ENCODE assay signal across 8 cellular contexts in the genomic region with DNA sequence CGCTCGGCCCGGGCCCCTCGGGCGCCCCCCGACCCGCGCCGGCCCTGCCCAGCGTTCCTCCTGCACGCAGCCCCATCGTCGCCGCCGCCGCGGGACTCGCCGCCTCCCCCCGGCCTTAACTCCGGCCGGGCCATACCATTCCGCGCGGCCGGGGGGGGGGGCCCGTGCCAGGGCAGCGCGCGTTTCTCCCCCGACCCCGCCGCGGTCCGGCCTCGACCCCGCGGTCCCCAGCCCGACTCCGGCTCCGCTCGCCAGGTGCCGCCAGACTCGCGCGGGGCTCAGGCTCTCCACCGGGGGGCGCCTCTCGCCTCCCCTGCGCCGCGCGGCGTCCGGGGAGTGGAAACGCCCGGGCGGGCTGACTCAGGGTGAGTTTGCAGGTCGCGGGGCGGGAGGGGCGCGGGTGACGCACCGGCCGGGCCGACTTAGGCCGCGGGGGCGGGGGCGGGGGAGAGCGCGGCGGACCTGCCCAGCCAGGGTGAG. TPM values are rescaled to one million over a fixed set of nuclear protein-coding genes. Genes with fewer than 3 reads are reported as not detected.
DNase-seq lines count a peak whose midpoint lies in the region; ATAC-seq and TF ChIP-seq lines count a peak whose summit lies in the region.

SRXN1 (minus strand) TSS at position 91 of the 480 bp plus-strand sequence; CDS start at position 76, 15 bp downstream.

- peak within 1 kb of the TSS; percentile 74 for H3K4me2 ChIP-seq in mammary epithelial cell (ENCODE audit: insufficient read depth, low read depth, low read length)

- no TSS peak for BruUV-seq in mammary epithelial cell (replicated peaks; lab: Mats Ljungman, UMichigan)

- CTCF ChIA-PET in mammary epithelial cell (lab: Charles Lee; ENCODE audit: low non-redundant PET), result no interaction called here

- H2AFZ ChIP-seq in mammary epithelial cell (ENCODE audit: low read depth, low read length), result peak within 1 kb of the TSS; percentile 95

- no peaks in the 10 kb centered on the region for H4K20me1 ChIP-seq in mammary epithelial cell (ENCODE audit: insufficient read depth, low read length)

- peak within 1 kb of the TSS; percentile 85 to 92 (median 86) for H3K4me3 Mint-ChIP-seq in immature natural killer cell

- in situ Hi-C loops in mammary epithelial cell (cut with MboI; ENCODE audit: low sequenced_read_pairs in 2 of 2), result loop anchor here in 1 of 2 donors (5.0 kb wide), 1 partner anchor 84 kb away; no protein-coding TSS in a partner anchor

- H3K27me3 Mint-ChIP-seq in immature natural killer cell (ENCODE audit: low read depth in 3 of 3), result peaks cover 3 to 9% (median 4%) of the 10 kb centered on the region in 3 donors

- H3K4me1 ChIP-seq in mammary epithelial cell (ENCODE audit: insufficient read depth, low read length), result peaks cover 12% of the 10 kb centered on the region

- peak within 1 kb of the TSS; percentile 59 for H3K27ac ChIP-seq in WERI-Rb-1
- H3K27ac ChIP-seq in mammary epithelial cell (ENCODE audit: insufficient read depth, low read depth, low read length), result peak within 1 kb of the TSS; percentile 64

- peaks cover 5 to 9% (median 8%) of the 10 kb centered on the region in 3 donors for H3K36me3 Mint-ChIP-seq in immature natural killer cell

- peak within 1 kb of the TSS; percentile 78 to 92 (median 86) for H3K27ac Mint-ChIP-seq in immature natural killer cell

- H3K4me3 ChIP-seq in WERI-Rb-1 (ENCODE audit: low read depth, low read length) (peak within 1 kb of the TSS; percentile 51), mammary epithelial cell (replicated peaks in 1 of 3; ENCODE audit: insufficient read depth in 1 of 3, low read depth in 2 of 3, low read length in 3 of 3) (peak within 1 kb of the TSS; percentile 77 to 81 (median 78))

- no peaks in the 10 kb centered on the region for H3K9me3 Mint-ChIP-seq in immature natural killer cell

- intact Hi-C loops in mammary epithelial cell (cut with micrococcal nuclease), result loop anchor here (1.0 to 5.0 kb wide), 4 partner anchors 14 to 111 kb away; partner anchors contain the start of gene CSNK2A1

- H3K9ac ChIP-seq in mammary epithelial cell (ENCODE audit: insufficient read depth, low read length), result peak within 1 kb of the TSS; percentile 78

- H3K79me2 ChIP-seq in mammary epithelial cell (ENCODE audit: insufficient read depth, low read length), result peaks cover 38% of the 10 kb centered on the region

- H3K4me1 Mint-ChIP-seq in immature natural killer cell, result peaks cover 30 to 51% of the 10 kb centered on the region in 2 donors

- H3K9me3 ChIP-seq in WERI-Rb-1 (ENCODE audit: severe bottlenecking) (no peaks in the 10 kb centered on the region), mammary epithelial cell (replicated peaks; ENCODE audit: insufficient read depth, low read length) (no peaks in the 10 kb centered on the region)

- dilution Hi-C loops in mammary epithelial cell (cut with HindIII; ENCODE audit: low sequenced_read_pairs), result no loop called here

- H3K36me3 ChIP-seq in WERI-Rb-1, result peaks cover 21% of the 10 kb centered on the region
- peaks cover 3% of the 10 kb centered on the region for H3K36me3 ChIP-seq in mammary epithelial cell (ENCODE audit: insufficient read depth, low read length)

- DNase-seq in DMS79 treated with DMSO at 0.1 percent for 48 hours (lab: John Stamatoyannopoulos, UW), result peak; percentile 40
- DNase-seq in DMS79 (lab: John Stamatoyannopoulos, UW), result no peak
- DNase-seq in NCI-H1092 treated with DMSO at 0.1 percent for 48 hours (lab: John Stamatoyannopoulos, UW), result peak; percentile 47
- DNase-seq in WERI-Rb-1, result peak; percentile 92
- peak; percentile 93 for DNase-seq in mammary epithelial cell
- peak; percentile 81 to 86 (median 83) for DNase-seq in immature natural killer cell
- DNase-seq in smooth muscle cell of the brain vasculature (ENCODE audit: low read depth, low spot score), result peak; percentile 52

- no peaks in the 10 kb centered on the region for H3K27me3 ChIP-seq in WERI-Rb-1 (ENCODE audit: insufficient read depth, low read depth, severe bottlenecking)
- no peaks in the 10 kb centered on the region for H3K27me3 ChIP-seq in mammary epithelial cell (ENCODE audit: insufficient read depth, low read length)

- WGBS in mammary epithelial cell (ENCODE audit: low coverage, missing lambda C conversion rate), result 0% methylated on average over 8 of the region's 74 CpGs

- peak; percentile 79 for TF ChIP-seq CTCF in WERI-Rb-1 (IDR thresholded peaks at IDR 0.05; ENCODE audit: low read depth, low read length)
- peak; percentile 42 to 78 for TF ChIP-seq CTCF in mammary epithelial cell (conservative IDR thresholded peaks at IDR 0.05 in 1 of 2, IDR thresholded peaks at IDR 0.05 in 1 of 2; ENCODE audit: extremely low read depth in 1 of 2, insufficient read depth in 1 of 2, low read depth in 1 of 2, low read length in 2 of 2)

- peak; percentile 77 for ATAC-seq in HG02571 (IDR thresholded peaks at IDR 0.05; ENCODE audit: unreplicated experiment)

RNA-seq across cellular contexts. Expression of gene SRXN1, which starts in this region (rescaled TPM):
- total RNA-seq in mammary epithelial cell, result 10 to 100 TPM; 49.9 to 68.0 TPM
- polyA plus RNA-seq in mammary epithelial cell (47.4 TPM), immature natural killer cell (10 to 100 TPM; 23.1 to 44.6 (median 31.0) TPM)
- polyA minus RNA-seq in mammary epithelial cell, result 39.1 TPM
